In genomic region chr9:117487555-117488175, GRCh38 we compare ENCODE assay signal across 9 cellular contexts.
A peak's percentile ranks its signal among the peaks of the same experiment; 100 is the strongest.
DNase-seq lines count a peak whose midpoint lies in the region; ATAC-seq and TF ChIP-seq lines count a peak whose summit lies in the region.
"Had no signal": no experiment of that assay in that cellular context is flagged by ENCODE, and none has a peak within 500 bp of the region (broad histone marks: within the 10 kb centered on the region; RNA-seq: fewer than 3 reads in every experiment).

No MANE protein-coding gene starts in this region.

- peaks cover 0 to 7% (median 4%) of the 10 kb centered on the region in 3 donors for H3K27me3 Mint-ChIP-seq in immature natural killer cell (ENCODE audit: low read depth in 3 of 3)

- POLR2A ChIA-PET in HEK293 (lab: Yijun Ruan, JAX) = no interaction called here

- H3K36me3 ChIP-seq in HEK293 (ENCODE audit: control insufficient read depth in 2 of 2, insufficient read depth in 1 of 2, low read length in 2 of 2) = no peaks in the 10 kb centered on the region
- no peaks in the 10 kb centered on the region for H3K36me3 ChIP-seq in Loucy (ENCODE audit: insufficient read depth, low read length)
- H3K36me3 ChIP-seq in body of pancreas (replicated peaks in 1 of 2; ENCODE audit: insufficient read depth in 1 of 2, low read depth in 2 of 2) = no peaks in the 10 kb centered on the region
- no peaks in the 10 kb centered on the region for H3K36me3 ChIP-seq in smooth muscle cell (ENCODE audit: low read depth)

- H3K9me2 ChIP-seq in Loucy (replicated peaks; ENCODE audit: low read depth, low read length) = no peaks in the 10 kb centered on the region

- H4K20me1 ChIP-seq in Loucy (ENCODE audit: insufficient read depth, low read length, poor library complexity, severe bottlenecking) = no peaks in the 10 kb centered on the region
- no peaks in the 10 kb centered on the region for H4K20me1 ChIP-seq in smooth muscle cell (ENCODE audit: low read depth)

- no peak overlapping the region for H3K4me2 ChIP-seq in Loucy (ENCODE audit: low read depth, low read length, poor library complexity, severe bottlenecking)
- peak overlapping the region; percentile 78 for H3K4me2 ChIP-seq in smooth muscle cell

- H3K9me3 ChIP-seq in HEK293 (ENCODE audit: control insufficient read depth, insufficient read depth, low read depth, low read length) (no peaks in the 10 kb centered on the region), Loucy (ENCODE audit: insufficient read depth, low read depth, low read length) (no peaks in the 10 kb centered on the region), body of pancreas (no peaks in the 10 kb centered on the region), smooth muscle cell (replicated peaks; ENCODE audit: low read depth) (no peaks in the 10 kb centered on the region)

- DNase-seq in activated CD4-positive, alpha-beta T cell treated with anti-CD3 and anti-CD28 coated beads for 24 hours (ENCODE audit: low read depth in 2 of 2) = peak; percentile 0 to 22
- no peak for DNase-seq in activated CD4-positive, alpha-beta T cell treated with anti-CD3 and anti-CD28 coated beads, Interleukin-2, amount 50 U/mL, for 4 hours
- DNase-seq in RKO (ENCODE audit: low spot score) = peak; percentile 82
- DNase-seq in body of pancreas = peak; percentile 77 to 83 (median 78)
- peak; percentile 7 to 41 (median 10) for DNase-seq in immature natural killer cell
- peak; percentile 32 for DNase-seq in smooth muscle cell (lab: John Stamatoyannopoulos, UW; ENCODE audit: unreplicated experiment)

- CTCF ChIA-PET in HEK293 (lab: Yijun Ruan, JAX) = interaction anchor here (0.5 to 2.7 kb wide), 51 partner anchors 8 to 1878 kb away, joined by 3 to 16 read pairs (median 3); no protein-coding TSS in a partner anchor

- no peak overlapping the region for H3K27ac ChIP-seq in HEK293 (ENCODE audit: extremely low read depth, low read depth, low read length)
- H3K27ac ChIP-seq in body of pancreas = peak overlapping the region; percentile 39 to 77 (median 66)
- H3K27ac ChIP-seq in smooth muscle cell (ENCODE audit: low read depth) = no peak overlapping the region

- H3K4me1 ChIP-seq in HEK293 (ENCODE audit: control insufficient read depth, insufficient read depth, low read length) (0 out of 2 replicates have a peak, but pooled peaks cover 2% of the 10 kb centered on the region), Loucy (ENCODE audit: insufficient read depth, low read length, poor library complexity, severe bottlenecking) (no peaks in the 10 kb centered on the region), body of pancreas (peaks cover 23% of the 10 kb centered on the region), smooth muscle cell (ENCODE audit: low read depth) (no peaks in the 10 kb centered on the region)

- peak in 1 of 3 donors; percentile 48 for TF ChIP-seq POLR2A in body of pancreas (IDR thresholded peaks at IDR 0.05)

- H2AFZ ChIP-seq in Loucy (ENCODE audit: low read length) (no peak overlapping the region), smooth muscle cell (ENCODE audit: low read depth) (peak overlapping the region; percentile 70)

- TF ChIP-seq CTCF in HEK293 (tag by site-specific recombination; IDR thresholded peaks at IDR 0.05) = peak; percentile 63
- peak; percentile 94 for TF ChIP-seq CTCF in Loucy (conservative IDR thresholded peaks at IDR 0.05; ENCODE audit: low read length)
- peak; percentile 92 to 99 (median 97) for TF ChIP-seq CTCF in body of pancreas (IDR thresholded peaks at IDR 0.05)
- peak; percentile 97 for TF ChIP-seq CTCF in smooth muscle cell (IDR thresholded peaks at IDR 0.05; ENCODE audit: borderline replicate concordance, insufficient read depth, poor library complexity, severe bottlenecking)

- ATAC-seq in body of pancreas = peak; percentile 96

- no peaks in the 10 kb centered on the region for H3K79me2 ChIP-seq in Loucy (ENCODE audit: insufficient read depth, low read length)
- H3K79me2 ChIP-seq in smooth muscle cell (ENCODE audit: low read depth) = no peaks in the 10 kb centered on the region

- intact Hi-C loops in body of pancreas (cut with DNase I) = loop anchor here (10.0 kb wide), 1 partner anchor 77 kb away; no protein-coding TSS in a partner anchor

- peaks cover 0 to 5% (median 0%) of the 10 kb centered on the region in 6 donors for H3K9me3 Mint-ChIP-seq in immature natural killer cell

- H3K9ac ChIP-seq in Loucy (ENCODE audit: low read depth, low read length, poor library complexity, severe bottlenecking) (no peak overlapping the region), smooth muscle cell (ENCODE audit: low read depth) (no peak overlapping the region)

- H3K4me1 Mint-ChIP-seq in immature natural killer cell = peaks cover 0 to 1% of the 10 kb centered on the region in 2 donors
- H3K4me1 Mint-ChIP-seq: CD8-positive, alpha-beta memory T cell had no signal

- peak overlapping the region in 1 of 5 donors; percentile 35 for H3K4me3 Mint-ChIP-seq in immature natural killer cell
- H3K4me3 Mint-ChIP-seq: CD8-positive, alpha-beta memory T cell had no signal

- H3K4me3 ChIP-seq in HEK293 (ENCODE audit: low read depth, low read length) (no peak overlapping the region), Loucy (ENCODE audit: low read length, poor library complexity, severe bottlenecking) (no peak overlapping the region), body of pancreas (no peak overlapping the region), smooth muscle cell (peak overlapping the region; percentile 11)

- H3F3A ChIP-seq in Loucy (ENCODE audit: low read depth) (no peaks in the 10 kb centered on the region), smooth muscle cell (ENCODE audit: low read depth) (no peaks in the 10 kb centered on the region)

- 2 to 7% methylated on average over 14 to 15 of the region's 15 CpGs for WGBS in body of pancreas, 2 donors
- 9% methylated on average over 15 of the region's 15 CpGs for WGBS in smooth muscle cell (ENCODE audit: low lambda C conversion rate)

- H3K27ac Mint-ChIP-seq in immature natural killer cell = no peak overlapping the region
- H3K27ac Mint-ChIP-seq: CD8-positive, alpha-beta memory T cell had no signal

- H3K36me3 Mint-ChIP-seq in immature natural killer cell = no peaks in the 10 kb centered on the region
- H3K36me3 Mint-ChIP-seq: CD8-positive, alpha-beta memory T cell had no signal

- H3K27me3 ChIP-seq in Loucy (ENCODE audit: insufficient read depth, low read length, poor library complexity, severe bottlenecking) (no peaks in the 10 kb centered on the region), body of pancreas (no peaks in the 10 kb centered on the region), smooth muscle cell (ENCODE audit: low read depth) (peaks cover 7% of the 10 kb centered on the region)

TF ChIP-seq in HEK293, 187 proteins besides CTCF, POLR2A, EP300 and RAD21:
- TF ChIP-seq HOXA7 (CRISPR knock-in tag; IDR thresholded peaks at IDR 0.05; ENCODE audit: borderline replicate concordance) (no peak), ZIC2 (tag by site-specific recombination; IDR thresholded peaks at IDR 0.05) (no peak), ZNF184 (tag by site-specific recombination; IDR thresholded peaks at IDR 0.05) (no peak), ZNF837 (tag by site-specific recombination; IDR thresholded peaks at IDR 0.05) (no peak), MEIS1 (CRISPR knock-in tag; IDR thresholded peaks at IDR 0.05; ENCODE audit: borderline replicate concordance) (0 out of 2 replicates have a peak, but pooled peaks have one; percentile 41), PBX3 (CRISPR knock-in tag; IDR thresholded peaks at IDR 0.05) (peak; percentile 83; the same call in 1 of the 2 replicates), TRIM28 (IDR thresholded peaks at IDR 0.05; ENCODE audit: borderline replicate concordance, low read length) (peak; percentile 65; the same call in 1 of the 2 replicates), ZNF654 (tag by site-specific recombination; IDR thresholded peaks at IDR 0.05; ENCODE audit: low read depth) (peak; percentile 56)

Comparison
In these comparisons a context has a peak if more than half of its experiments do, and no peak if none do; other contexts are left out.
1. DNase-seq: peak in activated CD4-positive, alpha-beta T cell treated with anti-CD3 and anti-CD28 coated beads for 24 hours (2 of 2), RKO (single experiment), body of pancreas (4 of 4), immature natural killer cell (3 of 3) and smooth muscle cell (single experiment); none in activated CD4-positive, alpha-beta T cell treated with anti-CD3 and anti-CD28 coated beads, Interleukin-2, amount 50 U/mL, for 4 hours (0 of 2).
2. H3K27ac ChIP-seq: peak in body of pancreas (4 of 4); none in HEK293 (single experiment) and smooth muscle cell (single experiment).
3. Peak in every context shown above with its lines, with median percentiles within 50 percentile points of each other: CTCF ChIP-seq.